In the genomic region with DNA sequence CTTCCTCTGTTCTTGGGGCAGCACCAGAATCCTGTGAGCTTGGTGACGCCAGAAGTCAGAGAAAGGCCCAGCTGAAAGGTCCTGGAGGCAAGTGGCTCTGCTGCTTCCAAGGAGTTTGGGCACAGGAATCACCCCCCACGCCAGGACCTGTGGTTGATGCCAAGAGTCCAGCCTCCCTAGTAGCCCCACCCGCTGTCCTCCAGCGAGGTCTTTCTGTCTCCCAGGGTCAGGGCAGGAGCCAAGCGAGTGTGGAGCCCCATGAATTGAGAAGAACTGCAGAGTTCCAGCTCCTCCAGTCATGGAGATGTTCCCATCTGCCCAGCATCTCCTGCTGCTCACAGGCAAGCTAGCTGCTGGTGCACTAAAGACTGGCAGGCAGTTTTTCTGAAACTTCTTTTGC, we compare ENCODE assay signal across 34 cellular contexts.
"Had no signal": no experiment of that assay in that cellular context is flagged by ENCODE, and none has a peak within 500 bp of the region (broad histone marks: within the 10 kb centered on the region; RNA-seq: fewer than 3 reads in every experiment).

No MANE protein-coding gene starts in this region.

- H3K36me3 ChIP-seq: ascending aorta, cardiac muscle cell had no signal

- H3K9me3 ChIP-seq: ascending aorta had no signal

- H3K27ac ChIP-seq: ascending aorta, cardiac muscle cell, VCaP had no signal

- H3K27me3 ChIP-seq: ascending aorta, cardiac muscle cell had no signal

- H3K4me1 ChIP-seq: ascending aorta had no signal

- DNase-seq: activated B cell treated with CpG ODN at 0.5 μM for 24 hours; activated CD4-positive, alpha-beta memory T cell treated with anti-CD3 and anti-CD28 coated beads for 36 hours; activated CD4-positive, alpha-beta T cell treated with anti-CD3 and anti-CD28 coated beads for 4 hours; activated CD4-positive, alpha-beta T cell treated with anti-CD3 and anti-CD28 coated beads, Interleukin-2, amount 10 ng/mL, durations not matched to agents 24 days and 14 days; activated CD4-positive, alpha-beta T cell treated with anti-CD3 and anti-CD28 coated beads, Interleukin-2, amount 50 U/mL, for 1 hour; activated CD4-positive, alpha-beta T cell treated with anti-CD3 and anti-CD28 coated beads, Interleukin-2, amount 50 U/mL, for 4 hours; activated CD4-positive, CD25-positive, alpha-beta regulatory T cell treated with anti-CD3 and anti-CD28 coated beads, Interleukin-2, amount 50 U/mL, for 72 hours; activated CD8-positive, alpha-beta memory T cell treated with anti-CD3 and anti-CD28 coated beads, Interleukin-2, amount 50 U/mL, for 4 hours; activated CD8-positive, alpha-beta T cell treated with anti-CD3 and anti-CD28 coated beads for 36 hours; activated effector memory CD4-positive, alpha-beta T cell treated with Interleukin-2 at 50 U/mL for 16 hours; activated gamma-delta T cell; activated naive CD4-positive, alpha-beta T cell treated with anti-CD3 and anti-CD28 coated beads, Interleukin-2, amount 10 ng/mL, durations not matched to agents 7 days and 5 days; activated naive CD4-positive, alpha-beta T cell treated with Interleukin-2 at 50 U/mL for 16 hours; activated naive CD8-positive, alpha-beta T cell treated with anti-CD3 and anti-CD28 coated beads, Interleukin-2, amount 10 ng/mL, durations not matched to agents 7 days and 5 days; activated naive CD8-positive, alpha-beta T cell treated with anti-CD3 and anti-CD28 coated beads, Interleukin-2, amount 50 U/mL, for 24 hours; activated T-cell treated with anti-CD3 and anti-CD28 coated beads for 4 hours; activated T-cell treated with anti-CD3 and anti-CD28 coated beads, Interleukin-2, amount 50 U/mL, for 1 hour; activated T-cell treated with anti-CD3 and anti-CD28 coated beads, Interleukin-2, amount 50 U/mL, for 4 hours; activated T-cell treated with anti-CD3 and anti-CD28 coated beads, Interleukin-2, amount 50 U/mL, for 72 hours; caudate nucleus; T-helper 1 cell; T-helper 2 cell; T-helper 9 cell had no signal

- H3K36me3 Mint-ChIP-seq: activated CD4-positive, alpha-beta memory T cell treated with anti-CD3 and anti-CD28 coated beads for 36 hours; activated naive CD4-positive, alpha-beta T cell treated with anti-CD3 and anti-CD28 coated beads, Interleukin-2, amount 10 ng/mL, durations not matched to agents 7 days and 5 days; activated naive CD4-positive, alpha-beta T cell treated with anti-CD3 and anti-CD28 coated beads, Interleukin-2, amount 50 U/mL, for 24 hours; activated naive CD8-positive, alpha-beta T cell; activated naive CD8-positive, alpha-beta T cell treated with anti-CD3 and anti-CD28 coated beads, Interleukin-2, amount 10 ng/mL, durations not matched to agents 7 days and 5 days; brain had no signal

- H3K27me3 Mint-ChIP-seq: activated B cell treated with CpG ODN at 0.5 μM for 24 hours; activated CD4-positive, alpha-beta memory T cell treated with anti-CD3 and anti-CD28 coated beads for 36 hours; activated CD4-positive, alpha-beta T cell treated with anti-CD3 and anti-CD28 coated beads, Interleukin-2, amount 10 ng/mL, durations not matched to agents 24 days and 14 days; activated CD8-positive, alpha-beta T cell treated with anti-CD3 and anti-CD28 coated beads for 36 hours; activated naive CD4-positive, alpha-beta T cell treated with anti-CD3 and anti-CD28 coated beads, Interleukin-2, amount 50 U/mL, for 24 hours; activated naive CD8-positive, alpha-beta T cell; activated naive CD8-positive, alpha-beta T cell treated with anti-CD3 and anti-CD28 coated beads, Interleukin-2, amount 50 U/mL, for 24 hours; activated T-helper 17 cell treated with anti-CD3 and anti-CD28 coated beads, Interleukin-2, amount 50 U/mL, for 72 hours; central memory CD8-positive, alpha-beta T cell had no signal

- H3K4me3 Mint-ChIP-seq: activated B cell treated with CpG ODN at 0.5 μM for 24 hours; activated CD4-positive, alpha-beta memory T cell treated with anti-CD3 and anti-CD28 coated beads for 36 hours; activated CD4-positive, alpha-beta T cell treated with anti-CD3 and anti-CD28 coated beads, Interleukin-2, amount 10 ng/mL, durations not matched to agents 24 days and 14 days; activated CD8-positive, alpha-beta T cell treated with anti-CD3 and anti-CD28 coated beads for 36 hours; activated naive CD4-positive, alpha-beta T cell treated with anti-CD3 and anti-CD28 coated beads, Interleukin-2, amount 10 ng/mL, durations not matched to agents 7 days and 5 days; activated naive CD4-positive, alpha-beta T cell treated with anti-CD3 and anti-CD28 coated beads, Interleukin-2, amount 50 U/mL, for 24 hours; activated naive CD8-positive, alpha-beta T cell; activated naive CD8-positive, alpha-beta T cell treated with anti-CD3 and anti-CD28 coated beads, Interleukin-2, amount 10 ng/mL, durations not matched to agents 7 days and 5 days; activated naive CD8-positive, alpha-beta T cell treated with anti-CD3 and anti-CD28 coated beads, Interleukin-2, amount 50 U/mL, for 24 hours; activated T-cell treated with anti-CD3 and anti-CD28 coated beads, Interleukin-2, amount 50 U/mL, for 4 hours; activated T-cell treated with anti-CD3 and anti-CD28 coated beads, Interleukin-2, amount 50 U/mL, for 72 hours; activated T-helper 1 cell treated with anti-CD3 and anti-CD28 coated beads, Interleukin-12 subunit alpha, Interleukin-12 subunit beta, Interleukin-2, Interleukin-4 antibody, amounts not matched to agents 30 ng/mL and 10 ng/mL and 1 ng/mL, durations not matched to agents 14 hours and 24 hours and 36 hours; activated T-helper 17 cell treated with anti-CD3 and anti-CD28 coated beads, Interleukin-2, amount 50 U/mL, for 72 hours; brain; central memory CD8-positive, alpha-beta T cell; T-helper 1 cell treated with Interleukin-12 subunit alpha and Interleukin-12 subunit beta and Interleukin-4 antibody, amounts not matched to agents 30 μg/mL and 1 μg/mL, for 36 hours; T-helper 2 cell treated with Interferon-gamma antibody and Interleukin-4, amounts not matched to agents 5 μg/mL and 100 μg/mL, for 36 hours had no signal

- H3K4me1 Mint-ChIP-seq: activated B cell treated with CpG ODN at 0.5 μM for 24 hours; activated CD4-positive, alpha-beta T cell treated with anti-CD3 and anti-CD28 coated beads, Interleukin-2, amount 10 ng/mL, durations not matched to agents 24 days and 14 days; activated naive CD4-positive, alpha-beta T cell treated with anti-CD3 and anti-CD28 coated beads, Interleukin-2, amount 10 ng/mL, durations not matched to agents 7 days and 5 days; activated naive CD4-positive, alpha-beta T cell treated with anti-CD3 and anti-CD28 coated beads, Interleukin-2, amount 50 U/mL, for 24 hours; activated naive CD8-positive, alpha-beta T cell treated with anti-CD3 and anti-CD28 coated beads, Interleukin-2, amount 10 ng/mL, durations not matched to agents 7 days and 5 days; activated naive CD8-positive, alpha-beta T cell treated with anti-CD3 and anti-CD28 coated beads, Interleukin-2, amount 50 U/mL, for 24 hours; activated T-helper 17 cell treated with anti-CD3 and anti-CD28 coated beads, Interleukin-2, amount 50 U/mL, for 72 hours; brain; central memory CD8-positive, alpha-beta T cell had no signal

- ATAC-seq: activated CD8-positive, alpha-beta T cell treated with anti-CD3 and anti-CD28 coated beads for 36 hours; activated naive CD8-positive, alpha-beta T cell treated with anti-CD3 and anti-CD28 coated beads, Interleukin-2, amount 50 U/mL, for 24 hours; activated T-cell treated with anti-CD3 and anti-CD28 coated beads, Interleukin-2, amount 50 U/mL, for 4 hours; activated T-cell treated with anti-CD3 and anti-CD28 coated beads, Interleukin-2, amount 50 U/mL, for 72 hours; activated T-helper 17 cell treated with anti-CD3 and anti-CD28 coated beads, Interleukin-2, amount 50 U/mL, for 72 hours had no signal

- H3K9me3 Mint-ChIP-seq: activated B cell treated with CpG ODN at 0.5 μM for 24 hours; activated CD4-positive, alpha-beta memory T cell treated with anti-CD3 and anti-CD28 coated beads for 36 hours; activated CD4-positive, alpha-beta T cell treated with anti-CD3 and anti-CD28 coated beads, Interleukin-2, amount 10 ng/mL, durations not matched to agents 24 days and 14 days; activated CD8-positive, alpha-beta T cell treated with anti-CD3 and anti-CD28 coated beads for 36 hours; activated naive CD4-positive, alpha-beta T cell treated with anti-CD3 and anti-CD28 coated beads, Interleukin-2, amount 10 ng/mL, durations not matched to agents 7 days and 5 days; activated naive CD4-positive, alpha-beta T cell treated with anti-CD3 and anti-CD28 coated beads, Interleukin-2, amount 50 U/mL, for 24 hours; activated naive CD8-positive, alpha-beta T cell treated with anti-CD3 and anti-CD28 coated beads, Interleukin-2, amount 10 ng/mL, durations not matched to agents 7 days and 5 days; activated naive CD8-positive, alpha-beta T cell treated with anti-CD3 and anti-CD28 coated beads, Interleukin-2, amount 50 U/mL, for 24 hours; activated T-cell treated with anti-CD3 and anti-CD28 coated beads, Interleukin-2, amount 50 U/mL, for 4 hours; activated T-cell treated with anti-CD3 and anti-CD28 coated beads, Interleukin-2, amount 50 U/mL, for 72 hours; activated T-helper 1 cell treated with anti-CD3 and anti-CD28 coated beads, Interleukin-12 subunit alpha, Interleukin-12 subunit beta, Interleukin-2, Interleukin-4 antibody, amounts not matched to agents 30 ng/mL and 10 ng/mL and 1 ng/mL, durations not matched to agents 14 hours and 24 hours and 36 hours; activated T-helper 17 cell treated with anti-CD3 and anti-CD28 coated beads, Interleukin-2, amount 50 U/mL, for 72 hours; brain; central memory CD8-positive, alpha-beta T cell; T-helper 1 cell treated with Interleukin-12 subunit alpha and Interleukin-12 subunit beta and Interleukin-4 antibody, amounts not matched to agents 30 μg/mL and 1 μg/mL, for 36 hours; T-helper 2 cell treated with Interferon-gamma antibody and Interleukin-4, amounts not matched to agents 5 μg/mL and 100 μg/mL, for 36 hours had no signal

- H3K4me3 ChIP-seq: ascending aorta, cardiac muscle cell had no signal

- H3K27ac Mint-ChIP-seq: activated B cell treated with CpG ODN at 0.5 μM for 24 hours; activated CD4-positive, alpha-beta memory T cell treated with anti-CD3 and anti-CD28 coated beads for 36 hours; activated CD4-positive, alpha-beta T cell treated with anti-CD3 and anti-CD28 coated beads, Interleukin-2, amount 10 ng/mL, durations not matched to agents 24 days and 14 days; activated CD8-positive, alpha-beta T cell treated with anti-CD3 and anti-CD28 coated beads for 36 hours; activated naive CD4-positive, alpha-beta T cell treated with anti-CD3 and anti-CD28 coated beads, Interleukin-2, amount 10 ng/mL, durations not matched to agents 7 days and 5 days; activated naive CD4-positive, alpha-beta T cell treated with anti-CD3 and anti-CD28 coated beads, Interleukin-2, amount 50 U/mL, for 24 hours; activated naive CD8-positive, alpha-beta T cell; activated naive CD8-positive, alpha-beta T cell treated with anti-CD3 and anti-CD28 coated beads, Interleukin-2, amount 10 ng/mL, durations not matched to agents 7 days and 5 days; activated naive CD8-positive, alpha-beta T cell treated with anti-CD3 and anti-CD28 coated beads, Interleukin-2, amount 50 U/mL, for 24 hours; activated T-cell treated with anti-CD3 and anti-CD28 coated beads, Interleukin-2, amount 50 U/mL, for 72 hours; activated T-helper 1 cell treated with anti-CD3 and anti-CD28 coated beads, Interleukin-12 subunit alpha, Interleukin-12 subunit beta, Interleukin-2, Interleukin-4 antibody, amounts not matched to agents 30 ng/mL and 10 ng/mL and 1 ng/mL, durations not matched to agents 14 hours and 24 hours and 36 hours; activated T-helper 17 cell treated with anti-CD3 and anti-CD28 coated beads, Interleukin-2, amount 50 U/mL, for 72 hours; brain; T-helper 1 cell treated with Interleukin-12 subunit alpha and Interleukin-12 subunit beta and Interleukin-4 antibody, amounts not matched to agents 30 μg/mL and 1 μg/mL, for 36 hours; T-helper 2 cell treated with Interferon-gamma antibody and Interleukin-4, amounts not matched to agents 5 μg/mL and 100 μg/mL, for 36 hours had no signal
